In genomic region chr22:41541484-41541883, GRCh38 we compare ENCODE assay signal across 13 cellular contexts. TPM values are rescaled to one million over a fixed set of nuclear protein-coding genes. Genes with fewer than 3 reads are reported as not detected.
DNase-seq lines count a peak whose midpoint lies in the region; ATAC-seq and TF ChIP-seq lines count a peak whose summit lies in the region.
"Had no signal": no experiment of that assay in that cellular context is flagged by ENCODE, and none has a peak within 500 bp of the region (broad histone marks: within the 10 kb centered on the region; RNA-seq: fewer than 3 reads in every experiment).

No MANE protein-coding gene starts in this region.

- CTCF ChIA-PET in RWPE1 (lab: Yijun Ruan, JAX): no interaction called here

- peaks cover 29% of the 10 kb centered on the region for H3K4me1 Mint-ChIP-seq in activated CD4-positive, alpha-beta T cell treated with anti-CD3 and anti-CD28 coated beads, Interleukin-2, amount 10 ng/mL, durations not matched to agents 24 days and 14 days

- H3K27me3 Mint-ChIP-seq in activated CD4-positive, alpha-beta T cell treated with anti-CD3 and anti-CD28 coated beads, Interleukin-2, amount 10 ng/mL, durations not matched to agents 24 days and 14 days: no peaks in the 10 kb centered on the region

- intact Hi-C loops in activated CD4-positive, alpha-beta T cell treated with anti-CD3 and anti-CD28 coated beads, Interleukin-2, amount 10 ng/mL, durations not matched to agents 24 days and 14 days (cut with micrococcal nuclease): loop anchor here (5.0 kb wide), 2 partner anchors 61 to 254 kb away; partner anchors contain the start of gene RANGAP1
- intact Hi-C loops in thyroid gland (cut with DNase I): loop anchor here (5.0 kb wide), 1 partner anchor 56 kb away; no protein-coding TSS in a partner anchor

- POLR2A ChIA-PET in RWPE1 (lab: Yijun Ruan, JAX; ENCODE audit: low non-redundant PET): no interaction called here

- DNase-seq in activated CD4-positive, alpha-beta T cell treated with anti-CD3 and anti-CD28 coated beads, Interleukin-2, amount 10 ng/mL, durations not matched to agents 24 days and 14 days: no peak
- DNase-seq in activated CD4-positive, alpha-beta T cell treated with anti-CD3 and anti-CD28 coated beads, Interleukin-2, amount 50 U/mL, for 48 hours: no peak
- DNase-seq in RWPE1 (ENCODE audit: low spot score): no peak
- DNase-seq in thyroid gland: no peak
- no peak for DNase-seq in kidney glomerular epithelial cell (lab: John Stamatoyannopoulos, UW)
- DNase-seq: activated naive CD4-positive, alpha-beta T cell; EL; left ventricle myocardium superior; stimulated activated CD4-positive, alpha-beta T cell treated with anti-CD3 and anti-CD28 coated beads, Interleukin-4, amount 100 ng/mL, for 1 hour had no signal

- TF ChIP-seq POLR2A in thyroid gland (IDR thresholded peaks at IDR 0.05): no peak

- peaks cover 20% of the 10 kb centered on the region for H3K36me3 Mint-ChIP-seq in activated CD4-positive, alpha-beta T cell treated with anti-CD3 and anti-CD28 coated beads, Interleukin-2, amount 10 ng/mL, durations not matched to agents 24 days and 14 days (ENCODE audit: low read depth)

- H3K36me3 ChIP-seq in skeletal muscle satellite cell (ENCODE audit: insufficient read depth, low read length): peaks cover 13% of the 10 kb centered on the region
- no peaks in the 10 kb centered on the region for H3K36me3 ChIP-seq in thyroid gland

- H3K9me3 Mint-ChIP-seq in activated CD4-positive, alpha-beta T cell treated with anti-CD3 and anti-CD28 coated beads, Interleukin-2, amount 10 ng/mL, durations not matched to agents 24 days and 14 days: no peaks in the 10 kb centered on the region

- H3K9ac ChIP-seq in skeletal muscle satellite cell (ENCODE audit: low read depth, low read length): no peak overlapping the region

- H3K27ac Mint-ChIP-seq in activated CD4-positive, alpha-beta T cell treated with anti-CD3 and anti-CD28 coated beads, Interleukin-2, amount 10 ng/mL, durations not matched to agents 24 days and 14 days: no peak overlapping the region

- WGBS in thyroid gland, 2 donors: 74 to 79% methylated on average over 3 of the region's 3 CpGs

- no peak overlapping the region for H3K4me3 ChIP-seq in skeletal muscle satellite cell (ENCODE audit: low read length)
- H3K4me3 ChIP-seq in thyroid gland (replicated peaks in 1 of 3): no peak overlapping the region

- H3K4me2 ChIP-seq in skeletal muscle satellite cell (ENCODE audit: low read length): peak overlapping the region; percentile 32

- TF ChIP-seq CTCF in RWPE1 (conservative IDR thresholded peaks at IDR 0.05; ENCODE audit: low read depth) (no peak), thyroid gland (IDR thresholded peaks at IDR 0.05) (no peak)

- H3K9me3 ChIP-seq in skeletal muscle satellite cell (replicated peaks; ENCODE audit: low read length) (no peaks in the 10 kb centered on the region), thyroid gland (no peaks in the 10 kb centered on the region)

- H3K27ac ChIP-seq in RWPE1 (peak overlapping the region; percentile 81), cingulate gyrus (ENCODE audit: low read depth, low read length) (peak overlapping the region; percentile 77), thyroid gland (no peak overlapping the region)

- no peaks in the 10 kb centered on the region for H3K27me3 ChIP-seq in skeletal muscle satellite cell (ENCODE audit: control insufficient read depth, insufficient read depth, low read length)
- no peaks in the 10 kb centered on the region for H3K27me3 ChIP-seq in thyroid gland

- H3K4me3 Mint-ChIP-seq in activated CD4-positive, alpha-beta T cell treated with anti-CD3 and anti-CD28 coated beads, Interleukin-2, amount 10 ng/mL, durations not matched to agents 24 days and 14 days: peak overlapping the region; percentile 1

- peaks cover 35% of the 10 kb centered on the region for H3K4me1 ChIP-seq in skeletal muscle satellite cell (ENCODE audit: control insufficient read depth, insufficient read depth, low read length)
- peaks cover 16 to 26% of the 10 kb centered on the region in 2 donors for H3K4me1 ChIP-seq in thyroid gland

- no peak for ATAC-seq in HG03342 (IDR thresholded peaks at IDR 0.05; ENCODE audit: unreplicated experiment)
- ATAC-seq: left ventricle myocardium superior had no signal

RNA-seq across cellular contexts. Expression of gene POLR3H, which starts 2.8 kb away (rescaled TPM):
- 49.2 and 50.6 TPM in 2 replicates for total RNA-seq in activated CD4-positive, alpha-beta T cell treated with anti-CD3 and anti-CD28 coated beads, Interleukin-2, amount 10 ng/mL, durations not matched to agents 24 days and 14 days
- total RNA-seq in skeletal muscle satellite cell (2012; rRNA removed): 20.5 and 24.9 TPM in 2 replicates
- total RNA-seq in thyroid gland: 10 to 100 TPM; 20.6 to 27.3 (median 25.3) TPM

RNA-seq across cellular contexts. Expression of gene CSDC2, which starts 19.3 kb away (rescaled TPM):
- total RNA-seq in activated CD4-positive, alpha-beta T cell treated with anti-CD3 and anti-CD28 coated beads, Interleukin-2, amount 10 ng/mL, durations not matched to agents 24 days and 14 days: not detected in 2 replicates
- total RNA-seq in skeletal muscle satellite cell (2012; rRNA removed): under 0.01 and 0.87 TPM in 2 replicates
- 1 to 10 TPM in 2 of 4 donors, under 1 TPM in 2; 0.54 to 1.2 (median 0.97) TPM for total RNA-seq in thyroid gland
- total RNA-seq: NCI-H460 had no signal

RNA-seq across cellular contexts. Expression of gene PMM1, which starts 48.2 kb away (rescaled TPM):
- 19.7 and 23.1 TPM in 2 replicates for total RNA-seq in activated CD4-positive, alpha-beta T cell treated with anti-CD3 and anti-CD28 coated beads, Interleukin-2, amount 10 ng/mL, durations not matched to agents 24 days and 14 days
- 17.0 and 18.3 TPM in 2 replicates for total RNA-seq in skeletal muscle satellite cell (2012; rRNA removed)
- total RNA-seq in thyroid gland: 10 to 100 TPM; 17.7 to 26.1 (median 23.8) TPM

Comparison
In these comparisons a context has a peak if more than half of its experiments do, and no peak if none do; other contexts are left out.
1. H3K27ac ChIP-seq: peak in RWPE1 (single experiment) and cingulate gyrus (single experiment); none in thyroid gland (0 of 3).